In genomic region chr6:34226731-34227586, GRCh38 we compare ENCODE assay signal across 11 cellular contexts. TPM values are rescaled to one million over a fixed set of nuclear protein-coding genes. Genes with fewer than 3 reads are reported as not detected.
A peak's percentile ranks its signal among the peaks of the same experiment; 100 is the strongest.
DNase-seq lines count a peak whose midpoint lies in the region; ATAC-seq and TF ChIP-seq lines count a peak whose summit lies in the region.
"Had no signal": no experiment of that assay in that cellular context is flagged by ENCODE, and none has a peak within 500 bp of the region (broad histone marks: within the 10 kb centered on the region; RNA-seq: fewer than 3 reads in every experiment).

No MANE protein-coding gene starts in this region.

- H3K4me3 ChIP-seq in iPS-15b (ENCODE audit: low read depth, low read length), result peak overlapping the region; percentile 37

- no peaks in the 10 kb centered on the region for H3K27me3 ChIP-seq in iPS-15b (ENCODE audit: control insufficient read depth, insufficient read depth, low read length)

- CTCF ChIA-PET in MCF 10A (lab: Yijun Ruan, JAX), result interaction anchor here (0.6 to 1.4 kb wide), 2 partner anchors 31 to 71 kb away, joined by 3 to 7 read pairs; no protein-coding TSS in a partner anchor

- H3K27ac Mint-ChIP-seq in natural killer cell treated with Interleukin-12 subunit alpha and Interleukin-12 subunit beta and Interleukin-15 and Interleukin-18, amount 100 ng/mL, for 72 hours, result no peak overlapping the region
- H3K27ac Mint-ChIP-seq in natural killer cell (peak overlapping the region in 1 of 2 donors; percentile 94), MCF 10A (ENCODE audit: low read depth, unreplicated experiment) (no peak overlapping the region)

- peaks cover 26% of the 10 kb centered on the region for H3K4me1 ChIP-seq in iPS-15b (ENCODE audit: control insufficient read depth, insufficient read depth, low read length)

- no peak overlapping the region for H3K4me3 Mint-ChIP-seq in natural killer cell treated with Interleukin-12 subunit alpha and Interleukin-12 subunit beta and Interleukin-15 and Interleukin-18, amount 100 ng/mL, for 72 hours
- no peak overlapping the region for H3K4me3 Mint-ChIP-seq in natural killer cell
- H3K4me3 Mint-ChIP-seq in MCF 10A (ENCODE audit: unreplicated experiment), result no peak overlapping the region

- no TSS peak for BruUV-seq in MCF 10A (replicated peaks; lab: Mats Ljungman, UMichigan)

- peaks cover 6 to 11% of the 10 kb centered on the region in 2 donors for H3K4me1 Mint-ChIP-seq in natural killer cell treated with Interleukin-12 subunit alpha and Interleukin-12 subunit beta and Interleukin-15 and Interleukin-18, amount 100 ng/mL, for 72 hours (ENCODE audit: low read depth in 2 of 2)
- H3K4me1 Mint-ChIP-seq in natural killer cell, result peaks cover 6% of the 10 kb centered on the region in 2 donors
- H3K4me1 Mint-ChIP-seq in MCF 10A (ENCODE audit: insufficient read depth, unreplicated experiment), result peaks cover 11% of the 10 kb centered on the region

- no peak for TF ChIP-seq CTCF in natural killer cell (IDR thresholded peaks at IDR 0.05)
- TF ChIP-seq CTCF in MCF 10A (IDR thresholded peaks at IDR 0.05; ENCODE audit: unreplicated experiment), result no peak

- H3K9ac ChIP-seq in iPS-15b (ENCODE audit: low read depth, low read length), result peak overlapping the region; percentile 81

- POLR2A ChIA-PET in MCF 10A (lab: Yijun Ruan, JAX), result no interaction called here

- no peaks in the 10 kb centered on the region for H3K36me3 ChIP-seq in iPS-15b (ENCODE audit: control insufficient read depth, insufficient read depth, low read length)

- no peaks in the 10 kb centered on the region for H3K9me3 ChIP-seq in iPS-15b (ENCODE audit: control insufficient read depth, insufficient read depth, low read length)

- intact Hi-C loops in natural killer cell (cut with micrococcal nuclease), result no loop called here
- intact Hi-C loops in MCF 10A (cut with micrococcal nuclease), result no loop called here

- no peaks in the 10 kb centered on the region for H3K9me3 Mint-ChIP-seq in natural killer cell treated with Interleukin-12 subunit alpha and Interleukin-12 subunit beta and Interleukin-15 and Interleukin-18, amount 100 ng/mL, for 72 hours
- H3K9me3 Mint-ChIP-seq in natural killer cell (no peaks in the 10 kb centered on the region), MCF 10A (ENCODE audit: unreplicated experiment) (no peaks in the 10 kb centered on the region)

- no peaks in the 10 kb centered on the region for H3K36me3 Mint-ChIP-seq in natural killer cell treated with Interleukin-12 subunit alpha and Interleukin-12 subunit beta and Interleukin-15 and Interleukin-18, amount 100 ng/mL, for 72 hours
- no peaks in the 10 kb centered on the region for H3K36me3 Mint-ChIP-seq in natural killer cell
- H3K36me3 Mint-ChIP-seq in MCF 10A (ENCODE audit: insufficient read depth, unreplicated experiment), result no peaks in the 10 kb centered on the region

- H3K27me3 Mint-ChIP-seq in natural killer cell treated with Interleukin-12 subunit alpha and Interleukin-12 subunit beta and Interleukin-15 and Interleukin-18, amount 100 ng/mL, for 72 hours, result no peaks in the 10 kb centered on the region
- H3K27me3 Mint-ChIP-seq in natural killer cell (ENCODE audit: low read depth in 2 of 2) (no peaks in the 10 kb centered on the region), MCF 10A (ENCODE audit: insufficient read depth, unreplicated experiment) (no peaks in the 10 kb centered on the region)

- no peak for ATAC-seq in natural killer cell treated with Interleukin-12 subunit alpha and Interleukin-12 subunit beta and Interleukin-15 and Interleukin-18, amount 100 ng/mL, for 72 hours
- ATAC-seq in natural killer cell (no peak), HG02798 (IDR thresholded peaks at IDR 0.05; ENCODE audit: poor library complexity, unreplicated experiment) (no peak)

- DNase-seq in natural killer cell treated with Interleukin-12 subunit alpha and Interleukin-12 subunit beta and Interleukin-15 and Interleukin-18, amount 100 ng/mL, for 72 hours (ENCODE audit: low spot score), result peak; percentile 34
- DNase-seq in natural killer cell (no peak), OCI-M1 (lab: John Stamatoyannopoulos, UW) (peak; percentile 64), MCF 10A (ENCODE audit: unreplicated experiment) (no peak), HK-2 (ENCODE audit: unreplicated experiment) (no peak), retina (no peak)
- DNase-seq: activated CD4-positive, alpha-beta T cell treated with anti-CD3 and anti-CD28 coated beads, Interleukin-2, amount 50 U/mL, for 48 hours; amniotic stem cell; NCI-H1417 had no signal

RNA-seq across cellular contexts. Expression of gene HMGA1, which starts 9.7 kb away (rescaled TPM):
- total RNA-seq in natural killer cell treated with Interleukin-12 subunit alpha and Interleukin-12 subunit beta and Interleukin-15 and Interleukin-18, amount 100 ng/mL, for 72 hours, result 100 to 1,000 TPM; 151 to 556 TPM
- total RNA-seq in natural killer cell (10 to 100 TPM; 63.1 to 84.2 (median 77.3) TPM), MCF 10A (2022) (154 and 202 TPM in 2 replicates)

RNA-seq across cellular contexts. Expression of gene SMIM29, which starts 21.8 kb away (rescaled TPM):
- 10 to 100 TPM; 15.9 to 20.9 TPM for total RNA-seq in natural killer cell treated with Interleukin-12 subunit alpha and Interleukin-12 subunit beta and Interleukin-15 and Interleukin-18, amount 100 ng/mL, for 72 hours
- total RNA-seq in natural killer cell (10 to 100 TPM; 30.8 to 48.0 (median 39.7) TPM), MCF 10A (2022) (12.0 and 25.7 TPM in 2 replicates)

Comparison
In these comparisons a context has a peak if more than half of its experiments do, and no peak if none do; other contexts are left out.
1. DNase-seq: peak in natural killer cell treated with Interleukin-12 subunit alpha and Interleukin-12 subunit beta and Interleukin-15 and Interleukin-18, amount 100 ng/mL, for 72 hours (single experiment) and OCI-M1 (single experiment); none in natural killer cell (single experiment), MCF 10A (single experiment), HK-2 (single experiment) and retina (single experiment).